1 cellular context compared by ENCODE assay signal in the genomic region with DNA sequence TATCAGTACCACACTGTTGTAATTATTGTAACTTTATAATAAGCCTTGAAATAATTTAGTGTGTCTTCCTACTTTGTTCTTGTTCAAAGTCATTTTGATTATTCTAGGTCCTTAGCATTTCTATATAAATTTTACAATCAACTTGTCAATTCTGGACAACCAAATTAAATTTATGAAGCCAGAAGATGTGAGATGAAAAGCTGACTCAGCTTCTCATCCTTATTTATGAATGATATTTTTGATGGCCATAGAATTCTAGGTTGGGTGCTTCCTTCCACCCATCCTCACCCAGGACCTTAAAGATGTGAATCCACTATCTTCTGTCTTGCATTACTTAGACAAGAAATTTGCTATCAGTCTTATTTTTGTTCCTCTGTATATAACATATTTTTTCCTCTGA.
A peak's percentile ranks its signal among the peaks of the same experiment; 100 is the strongest.
TF ChIP-seq lines count a peak whose summit lies in the region.

No MANE protein-coding gene starts in this region.

TF ChIP-seq in HepG2, 621 proteins besides CTCF, POLR2A, EP300 and RAD21 (continued from another document):
- TF ChIP-seq, protein P1, sequence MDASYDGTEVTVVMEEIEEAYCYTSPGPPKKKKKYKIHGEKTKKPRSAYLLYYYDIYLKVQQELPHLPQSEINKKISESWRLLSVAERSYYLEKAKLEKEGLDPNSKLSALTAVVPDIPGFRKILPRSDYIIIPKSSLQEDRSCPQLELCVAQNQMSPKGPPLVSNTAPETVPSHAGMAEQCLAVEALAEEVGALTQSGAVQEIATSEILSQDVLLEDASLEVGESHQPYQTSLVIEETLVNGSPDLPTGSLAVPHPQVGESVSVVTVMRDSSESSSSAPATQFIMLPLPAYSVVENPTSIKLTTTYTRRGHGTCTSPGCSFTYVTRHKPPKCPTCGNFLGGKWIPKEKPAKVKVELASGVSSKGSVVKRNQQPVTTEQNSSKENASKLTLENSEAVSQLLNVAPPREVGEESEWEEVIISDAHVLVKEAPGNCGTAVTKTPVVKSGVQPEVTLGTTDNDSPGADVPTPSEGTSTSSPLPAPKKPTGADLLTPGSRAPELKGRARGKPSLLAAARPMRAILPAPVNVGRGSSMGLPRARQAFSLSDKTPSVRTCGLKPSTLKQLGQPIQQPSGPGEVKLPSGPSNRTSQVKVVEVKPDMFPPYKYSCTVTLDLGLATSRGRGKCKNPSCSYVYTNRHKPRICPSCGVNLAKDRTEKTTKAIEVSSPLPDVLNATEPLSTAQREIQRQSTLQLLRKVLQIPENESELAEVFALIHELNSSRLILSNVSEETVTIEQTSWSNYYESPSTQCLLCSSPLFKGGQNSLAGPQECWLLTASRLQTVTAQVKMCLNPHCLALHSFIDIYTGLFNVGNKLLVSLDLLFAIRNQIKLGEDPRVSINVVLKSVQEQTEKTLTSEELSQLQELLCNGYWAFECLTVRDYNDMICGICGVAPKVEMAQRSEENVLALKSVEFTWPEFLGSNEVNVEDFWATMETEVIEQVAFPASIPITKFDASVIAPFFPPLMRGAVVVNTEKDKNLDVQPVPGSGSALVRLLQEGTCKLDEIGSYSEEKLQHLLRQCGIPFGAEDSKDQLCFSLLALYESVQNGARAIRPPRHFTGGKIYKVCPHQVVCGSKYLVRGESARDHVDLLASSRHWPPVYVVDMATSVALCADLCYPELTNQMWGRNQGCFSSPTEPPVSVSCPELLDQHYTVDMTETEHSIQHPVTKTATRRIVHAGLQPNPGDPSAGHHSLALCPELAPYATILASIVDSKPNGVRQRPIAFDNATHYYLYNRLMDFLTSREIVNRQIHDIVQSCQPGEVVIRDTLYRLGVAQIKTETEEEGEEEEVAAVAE (CRISPR knock-in tag; IDR thresholded peaks at IDR 0.05; ENCODE audit: borderline replicate concordance), result no peak
- peak; percentile 56 to 82 for TF ChIP-seq MAFK (conservative IDR thresholded peaks at IDR 0.05 in 1 of 2, IDR thresholded peaks at IDR 0.05 in 1 of 2; ENCODE audit: low read length in 2 of 2)
- no peak for TF ChIP-seq KDM5B (CRISPR knock-in tag; IDR thresholded peaks at IDR 0.05; ENCODE audit: borderline replicate concordance)
- TF ChIP-seq MAFF (IDR thresholded peaks at IDR 0.05; ENCODE audit: low read depth, low read length), result peak; percentile 66
